In the genomic region with DNA sequence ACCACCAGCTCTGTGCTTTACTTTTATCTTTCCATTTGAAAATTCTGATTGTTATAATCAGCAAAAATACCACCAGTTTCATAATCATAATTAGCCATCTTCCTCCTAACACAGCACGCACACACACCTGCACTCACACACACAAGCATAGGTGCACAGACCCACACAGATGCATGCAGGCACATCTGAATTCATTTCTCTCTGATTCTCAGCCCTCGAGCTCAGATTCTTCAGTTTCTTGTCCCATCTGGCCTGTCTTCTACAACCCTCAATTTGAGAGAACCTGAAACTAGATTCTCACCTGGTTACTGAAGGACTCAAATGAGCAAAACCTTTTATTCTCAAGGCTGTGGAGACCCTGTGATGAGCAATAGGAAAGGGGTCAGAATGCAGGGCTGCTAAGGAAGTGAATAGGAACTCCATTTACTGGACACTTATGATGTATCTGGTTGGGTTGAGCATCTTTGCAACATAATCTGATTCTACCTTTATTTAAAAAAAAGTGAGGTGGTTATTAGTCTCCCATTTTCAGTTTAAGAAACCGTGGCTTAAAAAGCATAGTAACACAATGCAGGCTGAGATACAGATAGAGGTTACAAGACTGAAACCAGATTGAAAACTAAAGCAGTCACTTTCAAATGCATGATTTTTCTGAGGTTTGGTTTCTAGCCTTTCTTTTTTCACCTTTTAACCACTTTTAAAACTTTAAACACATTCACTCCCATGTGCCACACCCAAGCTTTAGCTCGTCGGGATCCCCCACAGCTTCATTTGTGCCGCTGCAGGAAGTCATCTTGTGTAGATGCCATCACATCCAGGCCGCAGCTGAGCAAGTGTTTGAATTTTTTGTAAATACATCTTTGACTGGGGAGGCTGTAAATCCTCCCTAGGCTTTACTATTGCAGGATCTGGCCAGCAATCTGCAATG, we compare ENCODE assay signal across 14 cellular contexts. TPM values are rescaled to one million over a fixed set of nuclear protein-coding genes. Genes with fewer than 3 reads are reported as not detected.
DNase-seq lines count a peak whose midpoint lies in the region; TF ChIP-seq lines count a peak whose summit lies in the region.
"Had no signal": no experiment of that assay in that cellular context is flagged by ENCODE, and none has a peak within 500 bp of the region (broad histone marks: within the 10 kb centered on the region; RNA-seq: fewer than 3 reads in every experiment).

No MANE protein-coding gene starts in this region.

- H3K4me3 Mint-ChIP-seq in activated T-helper 2 cell treated with anti-CD3 and anti-CD28 coated beads, Interferon-gamma antibody, Interleukin-2, Interleukin-4, amounts not matched to agents 10 μg/mL and 5 μg/mL and 100 μg/mL, durations not matched to agents 14 hours and 24 hours and 36 hours (ENCODE audit: low read depth) = no peak overlapping the region

- no TSS peak for BruUV-seq in PC-9 (replicated peaks; lab: Mats Ljungman, UMichigan)

- peaks cover 10% of the 10 kb centered on the region; the same call in 1 of the 2 replicates for H3F3A ChIP-seq in PC-9 (ENCODE audit: insufficient read depth, low read depth)

- H3K9me3 ChIP-seq in PC-9 (ENCODE audit: insufficient read depth, low read depth) (0 out of 2 replicates have a peak, but pooled peaks cover 7% of the 10 kb centered on the region), osteoblast (ENCODE audit: low read depth, low read length) (peaks cover 1% of the 10 kb centered on the region), right atrium auricular region (no peaks in the 10 kb centered on the region)

- no peaks in the 10 kb centered on the region for H3K9me2 ChIP-seq in PC-9 (ENCODE audit: insufficient read depth)

- H3K36me3 Mint-ChIP-seq in activated T-helper 2 cell treated with anti-CD3 and anti-CD28 coated beads, Interferon-gamma antibody, Interleukin-2, Interleukin-4, amounts not matched to agents 10 μg/mL and 5 μg/mL and 100 μg/mL, durations not matched to agents 14 hours and 24 hours and 36 hours (ENCODE audit: low read depth) = peaks cover 7% of the 10 kb centered on the region

- CTCF ChIA-PET in PC-9 (lab: Charles Lee) = no interaction called here

- H3K9me3 Mint-ChIP-seq in activated T-helper 2 cell treated with anti-CD3 and anti-CD28 coated beads, Interferon-gamma antibody, Interleukin-2, Interleukin-4, amounts not matched to agents 10 μg/mL and 5 μg/mL and 100 μg/mL, durations not matched to agents 14 hours and 24 hours and 36 hours = peaks cover 18% of the 10 kb centered on the region

- no peak for TF ChIP-seq CTCF in GM12864 (IDR thresholded peaks at IDR 0.05; ENCODE audit: low read depth, low read length, missing control alignments)
- no peak for TF ChIP-seq CTCF in PC-9 (conservative IDR thresholded peaks at IDR 0.05)
- TF ChIP-seq CTCF in osteoblast (IDR thresholded peaks at IDR 0.05; ENCODE audit: extremely low read depth, low read depth, low read length) = no peak
- TF ChIP-seq CTCF in right atrium auricular region (IDR thresholded peaks at IDR 0.05) = no peak

- intact Hi-C loops in PC-9 (cut with micrococcal nuclease; ENCODE audit: unreplicated experiment) = no loop called here
- intact Hi-C loops in activated T-helper 2 cell treated with anti-CD3 and anti-CD28 coated beads, Interferon-gamma antibody, Interleukin-2, Interleukin-4, amounts not matched to agents 10 μg/mL and 5 μg/mL and 100 μg/mL, durations not matched to agents 14 hours and 24 hours and 36 hours (cut with micrococcal nuclease) = loop anchor here (5.0 kb wide), 1 partner anchor 61 kb away; no protein-coding TSS in a partner anchor

- H3K27me3 ChIP-seq in PC-9 (ENCODE audit: insufficient read depth, low read depth) (no peaks in the 10 kb centered on the region), osteoblast (ENCODE audit: insufficient read depth, low read length) (no peaks in the 10 kb centered on the region), right atrium auricular region (no peaks in the 10 kb centered on the region)

- no peak overlapping the region for H3K4me3 ChIP-seq in GM12864 (ENCODE audit: low read depth, low read length)
- no peak overlapping the region for H3K4me3 ChIP-seq in PC-9
- no peak overlapping the region for H3K4me3 ChIP-seq in osteoblast (ENCODE audit: insufficient read depth, low read length)
- H3K4me3 ChIP-seq in right atrium auricular region = no peak overlapping the region
- H3K4me3 ChIP-seq: left ventricle myocardium inferior had no signal

- DNase-seq in GM12864 (ENCODE audit: low read depth) = peak; percentile 10
- DNase-seq in PC-9 = no peak
- peak; percentile 49 for DNase-seq in activated T-helper 2 cell treated with anti-CD3 and anti-CD28 coated beads, Interferon-gamma antibody, Interleukin-2, Interleukin-4, amounts not matched to agents 10 μg/mL and 5 μg/mL and 100 μg/mL, durations not matched to agents 14 hours and 24 hours and 36 hours (ENCODE audit: low spot score)
- DNase-seq in osteoblast (ENCODE audit: insufficient read length, low spot score, missing footprints) = peak; percentile 54
- DNase-seq in 8988T = no peak
- DNase-seq in hepatic stellate cell (ENCODE audit: low spot score) = no peak
- no peak for DNase-seq in NCI-H1105 (lab: John Stamatoyannopoulos, UW)
- no peak for DNase-seq in right atrium auricular region (ENCODE audit: low spot score)
- DNase-seq: C1 segment of cervical spinal cord, glutamatergic neuron, left ventricle myocardium inferior, NCI-H1436, T1000 had no signal

- H3K27ac ChIP-seq in PC-9 (peak overlapping the region; percentile 40), osteoblast (ENCODE audit: low read depth, low read length) (no peak overlapping the region), right atrium auricular region (no peak overlapping the region)
- H3K27ac ChIP-seq: left ventricle myocardium inferior had no signal

- H3K4me2 ChIP-seq in PC-9 (peak overlapping the region; percentile 27; the same call in 1 of the 2 replicates), osteoblast (ENCODE audit: insufficient read depth, low read length) (no peak overlapping the region)

- no peaks in the 10 kb centered on the region for H4K20me1 ChIP-seq in PC-9 (ENCODE audit: insufficient read depth)
- H4K20me1 ChIP-seq in osteoblast (ENCODE audit: insufficient read depth, low read length) = no peaks in the 10 kb centered on the region

- POLR2A ChIA-PET in PC-9 (lab: Charles Lee; ENCODE audit: unreplicated experiment) = interaction anchor here (0.6 kb wide), 1 partner anchor 9 kb away, joined by 4 read pairs; no protein-coding TSS in a partner anchor

- H3K27me3 Mint-ChIP-seq in activated T-helper 2 cell treated with anti-CD3 and anti-CD28 coated beads, Interferon-gamma antibody, Interleukin-2, Interleukin-4, amounts not matched to agents 10 μg/mL and 5 μg/mL and 100 μg/mL, durations not matched to agents 14 hours and 24 hours and 36 hours (ENCODE audit: low read depth) = peaks cover 34% of the 10 kb centered on the region

- peaks cover 43% of the 10 kb centered on the region for H3K4me1 ChIP-seq in PC-9 (replicated peaks; ENCODE audit: insufficient read depth)
- H3K4me1 ChIP-seq in osteoblast (ENCODE audit: insufficient read depth, low read length) = no peaks in the 10 kb centered on the region
- no peaks in the 10 kb centered on the region for H3K4me1 ChIP-seq in right atrium auricular region
- H3K4me1 ChIP-seq: left ventricle myocardium inferior had no signal

- no peaks in the 10 kb centered on the region for H3K79me2 ChIP-seq in PC-9 (ENCODE audit: low read depth)
- no peaks in the 10 kb centered on the region for H3K79me2 ChIP-seq in osteoblast (ENCODE audit: insufficient read depth, low read length)

- peaks cover 29% of the 10 kb centered on the region for H3K4me1 Mint-ChIP-seq in activated T-helper 2 cell treated with anti-CD3 and anti-CD28 coated beads, Interferon-gamma antibody, Interleukin-2, Interleukin-4, amounts not matched to agents 10 μg/mL and 5 μg/mL and 100 μg/mL, durations not matched to agents 14 hours and 24 hours and 36 hours (ENCODE audit: low read depth)

- H2AFZ ChIP-seq in PC-9 (0 out of 2 replicates have a peak overlapping the region, but pooled peaks have one; percentile 2), osteoblast (ENCODE audit: low read length) (no peak overlapping the region)

- H3K36me3 ChIP-seq in PC-9 (ENCODE audit: low read depth) (no peaks in the 10 kb centered on the region), osteoblast (ENCODE audit: insufficient read depth, low read length) (no peaks in the 10 kb centered on the region), right atrium auricular region (no peaks in the 10 kb centered on the region)
- H3K36me3 ChIP-seq: left ventricle myocardium inferior had no signal

- peak overlapping the region; percentile 24 for H3K27ac Mint-ChIP-seq in activated T-helper 2 cell treated with anti-CD3 and anti-CD28 coated beads, Interferon-gamma antibody, Interleukin-2, Interleukin-4, amounts not matched to agents 10 μg/mL and 5 μg/mL and 100 μg/mL, durations not matched to agents 14 hours and 24 hours and 36 hours

RNA-seq across cellular contexts. Expression of a gene that starts 9.4 kb away (rescaled TPM):
- not detected in 2 replicates for total RNA-seq in PC-9 (2021)
- total RNA-seq in activated T-helper 2 cell treated with anti-CD3 and anti-CD28 coated beads, Interferon-gamma antibody, Interleukin-2, Interleukin-4, amounts not matched to agents 10 μg/mL and 5 μg/mL and 100 μg/mL, durations not matched to agents 14 hours and 24 hours and 36 hours = not detected in 2 replicates
- total RNA-seq in osteoblast = not detected in 2 replicates
- not detected for total RNA-seq in right atrium auricular region
- total RNA-seq: left ventricle myocardium inferior, subcutaneous adipose tissue had no signal

RNA-seq across cellular contexts. Expression of a gene that starts 25.7 kb away (rescaled TPM):
- not detected in 2 replicates for total RNA-seq in PC-9 (2021)
- total RNA-seq in activated T-helper 2 cell treated with anti-CD3 and anti-CD28 coated beads, Interferon-gamma antibody, Interleukin-2, Interleukin-4, amounts not matched to agents 10 μg/mL and 5 μg/mL and 100 μg/mL, durations not matched to agents 14 hours and 24 hours and 36 hours = not detected in 2 replicates
- total RNA-seq in osteoblast = not detected in 2 replicates
- not detected for total RNA-seq in right atrium auricular region
- total RNA-seq: left ventricle myocardium inferior, subcutaneous adipose tissue had no signal

RNA-seq across cellular contexts. Expression of a gene that starts 28.4 kb away (rescaled TPM):
- total RNA-seq in PC-9 (2021) (not detected in 2 replicates), osteoblast (0.29 and 1.1 TPM in 2 replicates), right atrium auricular region (not detected)
- not detected in 2 replicates for total RNA-seq in activated T-helper 2 cell treated with anti-CD3 and anti-CD28 coated beads, Interferon-gamma antibody, Interleukin-2, Interleukin-4, amounts not matched to agents 10 μg/mL and 5 μg/mL and 100 μg/mL, durations not matched to agents 14 hours and 24 hours and 36 hours
- total RNA-seq: left ventricle myocardium inferior, subcutaneous adipose tissue had no signal

RNA-seq across cellular contexts. Expression of a gene that starts 32.1 kb away (rescaled TPM):
- total RNA-seq in PC-9 (2021) = not detected in 2 replicates
- not detected in 2 replicates for total RNA-seq in activated T-helper 2 cell treated with anti-CD3 and anti-CD28 coated beads, Interferon-gamma antibody, Interleukin-2, Interleukin-4, amounts not matched to agents 10 μg/mL and 5 μg/mL and 100 μg/mL, durations not matched to agents 14 hours and 24 hours and 36 hours
- total RNA-seq in osteoblast = not detected in 2 replicates
- total RNA-seq in right atrium auricular region = not detected
- total RNA-seq: left ventricle myocardium inferior, subcutaneous adipose tissue had no signal

RNA-seq across cellular contexts. Expression of a gene that starts 38.5 kb away (rescaled TPM):
- total RNA-seq in PC-9 (2021) (not detected in 2 replicates), osteoblast (not detected in 2 replicates), right atrium auricular region (not detected)
- not detected in 2 replicates for total RNA-seq in activated T-helper 2 cell treated with anti-CD3 and anti-CD28 coated beads, Interferon-gamma antibody, Interleukin-2, Interleukin-4, amounts not matched to agents 10 μg/mL and 5 μg/mL and 100 μg/mL, durations not matched to agents 14 hours and 24 hours and 36 hours
- total RNA-seq: left ventricle myocardium inferior, subcutaneous adipose tissue had no signal

Comparison
In these comparisons a context has a peak if more than half of its experiments do, and no peak if none do; other contexts are left out.
1. DNase-seq: peak in GM12864 (single experiment), activated T-helper 2 cell treated with anti-CD3 and anti-CD28 coated beads, Interferon-gamma antibody, Interleukin-2, Interleukin-4, amounts not matched to agents 10 μg/mL and 5 μg/mL and 100 μg/mL, durations not matched to agents 14 hours and 24 hours and 36 hours (single experiment) and osteoblast (single experiment); none in PC-9 (0 of 2), 8988T (single experiment), hepatic stellate cell (single experiment), NCI-H1105 (single experiment) and right atrium auricular region (single experiment).